Comparison of ENCODE assay signal across 1 cellular context in the genomic region with DNA sequence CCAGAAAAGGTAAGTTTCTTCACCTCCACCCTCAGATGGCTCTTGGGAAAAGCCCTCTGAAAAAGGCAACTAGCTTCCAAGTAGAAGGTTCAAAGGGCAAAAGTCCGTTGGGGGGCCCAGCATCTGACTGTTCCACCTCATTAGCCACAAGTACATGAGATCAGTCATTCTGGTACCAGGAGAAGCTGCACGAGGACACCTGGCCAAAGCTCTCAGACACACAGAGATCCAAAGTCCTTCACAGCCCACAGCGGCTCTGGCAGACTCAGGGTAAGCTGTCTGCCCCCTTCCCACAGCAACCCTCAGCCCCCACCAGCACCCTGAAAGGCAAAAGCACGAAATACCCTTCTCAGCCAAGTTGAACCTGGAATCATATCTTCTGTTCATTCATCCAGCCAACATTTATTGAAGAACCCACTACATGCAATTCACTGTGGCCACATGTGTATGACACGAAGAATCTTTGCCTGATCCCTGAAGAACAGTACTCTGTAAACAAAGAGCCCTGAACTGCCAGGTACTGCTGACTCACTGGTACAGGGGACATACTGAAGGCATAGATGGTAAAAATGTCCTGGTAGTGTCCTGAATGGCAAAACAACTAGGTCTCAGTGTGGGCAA.
TF ChIP-seq lines count a peak whose summit lies in the region.

No MANE protein-coding gene starts in this region.

TF ChIP-seq in K562, 482 proteins besides CTCF, POLR2A, EP300 and RAD21 (continued from another document and continues in another):
- TF ChIP-seq, protein P1, sequence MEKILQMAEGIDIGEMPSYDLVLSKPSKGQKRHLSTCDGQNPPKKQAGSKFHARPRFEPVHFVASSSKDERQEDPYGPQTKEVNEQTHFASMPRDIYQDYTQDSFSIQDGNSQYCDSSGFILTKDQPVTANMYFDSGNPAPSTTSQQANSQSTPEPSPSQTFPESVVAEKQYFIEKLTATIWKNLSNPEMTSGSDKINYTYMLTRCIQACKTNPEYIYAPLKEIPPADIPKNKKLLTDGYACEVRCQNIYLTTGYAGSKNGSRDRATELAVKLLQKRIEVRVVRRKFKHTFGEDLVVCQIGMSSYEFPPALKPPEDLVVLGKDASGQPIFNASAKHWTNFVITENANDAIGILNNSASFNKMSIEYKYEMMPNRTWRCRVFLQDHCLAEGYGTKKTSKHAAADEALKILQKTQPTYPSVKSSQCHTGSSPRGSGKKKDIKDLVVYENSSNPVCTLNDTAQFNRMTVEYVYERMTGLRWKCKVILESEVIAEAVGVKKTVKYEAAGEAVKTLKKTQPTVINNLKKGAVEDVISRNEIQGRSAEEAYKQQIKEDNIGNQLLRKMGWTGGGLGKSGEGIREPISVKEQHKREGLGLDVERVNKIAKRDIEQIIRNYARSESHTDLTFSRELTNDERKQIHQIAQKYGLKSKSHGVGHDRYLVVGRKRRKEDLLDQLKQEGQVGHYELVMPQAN (IDR thresholded peaks at IDR 0.05; ENCODE audit: borderline replicate concordance): no peak
- no peak for TF ChIP-seq SP1 (CRISPR knock-in tag; IDR thresholded peaks at IDR 0.05)
- TF ChIP-seq ZBTB26 (CRISPR knock-in tag; IDR thresholded peaks at IDR 0.05): no peak
- peak; percentile 48; the same call in 1 of the 2 replicates for TF ChIP-seq SMARCA4 (IDR thresholded peaks at IDR 0.05)
- TF ChIP-seq KDM5B (IDR thresholded peaks at IDR 0.05; ENCODE audit: insufficient replicate concordance, low read depth, low read length): no peak
- TF ChIP-seq ZNF282 (CRISPR knock-in tag; IDR thresholded peaks at IDR 0.05): no peak
- peak; percentile 28; the same call in 1 of the 2 replicates for TF ChIP-seq SMARCE1 (IDR thresholded peaks at IDR 0.05)
- peak; percentile 85 for TF ChIP-seq ZNF316 (IDR thresholded peaks at IDR 0.05)
- no peak for TF ChIP-seq ZNF311 (CRISPR knock-in tag; IDR thresholded peaks at IDR 0.05)
- TF ChIP-seq C11orf30 (IDR thresholded peaks at IDR 0.05; ENCODE audit: low read depth): peak; percentile 90
- no peak for TF ChIP-seq FUS (optimal IDR thresholded peaks at IDR 0.05; ENCODE audit: low read depth, low read length)
- TF ChIP-seq U2AF1 (optimal IDR thresholded peaks at IDR 0.05; ENCODE audit: low read depth, low read length): no peak
- TF ChIP-seq PHB (CRISPR knock-in tag; IDR thresholded peaks at IDR 0.05): no peak
- TF ChIP-seq ZNF592 (IDR thresholded peaks at IDR 0.05): peak; percentile 60
- no peak for TF ChIP-seq RBM22 (IDR thresholded peaks at IDR 0.05; ENCODE audit: low read depth, low read length, poor library complexity, severe bottlenecking)
- no peak for TF ChIP-seq HDGF (IDR thresholded peaks at IDR 0.05)
- TF ChIP-seq NFATC3 (IDR thresholded peaks at IDR 0.05): no peak
- no peak for TF ChIP-seq ZBTB1 (CRISPR knock-in tag; IDR thresholded peaks at IDR 0.05; ENCODE audit: borderline replicate concordance, low read depth)
- no peak for TF ChIP-seq REST (CRISPR knock-in tag; IDR thresholded peaks at IDR 0.05; ENCODE audit: low read depth)
- no peak for TF ChIP-seq ELF4 (CRISPR knock-in tag; IDR thresholded peaks at IDR 0.05)
- no peak for TF ChIP-seq VEZF1 (CRISPR knock-in tag; IDR thresholded peaks at IDR 0.05)
- no peak for TF ChIP-seq ZNF324 (CRISPR knock-in tag; IDR thresholded peaks at IDR 0.05)
- TF ChIP-seq ATF7 (IDR thresholded peaks at IDR 0.05): no peak
- no peak for TF ChIP-seq GABPB1 (CRISPR knock-in tag; IDR thresholded peaks at IDR 0.05)
- TF ChIP-seq NR0B1 (IDR thresholded peaks at IDR 0.05; ENCODE audit: partially characterized antibody): no peak
- no peak for TF ChIP-seq ZNF518B (CRISPR knock-in tag; IDR thresholded peaks at IDR 0.05)
- no peak for TF ChIP-seq JUN (IDR thresholded peaks at IDR 0.05; ENCODE audit: borderline replicate concordance, low read depth, low read length)
- no peak for TF ChIP-seq JUN (CRISPR knock-in tag; IDR thresholded peaks at IDR 0.05; ENCODE audit: borderline replicate concordance)
- TF ChIP-seq ZNF140 (CRISPR knock-in tag; IDR thresholded peaks at IDR 0.05): no peak
- TF ChIP-seq GTF2E2 (tag; IDR thresholded peaks at IDR 0.05): no peak
- no peak for TF ChIP-seq MCM5 (IDR thresholded peaks at IDR 0.05; ENCODE audit: low read depth)
- no peak for TF ChIP-seq COPS2 (conservative IDR thresholded peaks at IDR 0.05)
- TF ChIP-seq, protein P2, sequence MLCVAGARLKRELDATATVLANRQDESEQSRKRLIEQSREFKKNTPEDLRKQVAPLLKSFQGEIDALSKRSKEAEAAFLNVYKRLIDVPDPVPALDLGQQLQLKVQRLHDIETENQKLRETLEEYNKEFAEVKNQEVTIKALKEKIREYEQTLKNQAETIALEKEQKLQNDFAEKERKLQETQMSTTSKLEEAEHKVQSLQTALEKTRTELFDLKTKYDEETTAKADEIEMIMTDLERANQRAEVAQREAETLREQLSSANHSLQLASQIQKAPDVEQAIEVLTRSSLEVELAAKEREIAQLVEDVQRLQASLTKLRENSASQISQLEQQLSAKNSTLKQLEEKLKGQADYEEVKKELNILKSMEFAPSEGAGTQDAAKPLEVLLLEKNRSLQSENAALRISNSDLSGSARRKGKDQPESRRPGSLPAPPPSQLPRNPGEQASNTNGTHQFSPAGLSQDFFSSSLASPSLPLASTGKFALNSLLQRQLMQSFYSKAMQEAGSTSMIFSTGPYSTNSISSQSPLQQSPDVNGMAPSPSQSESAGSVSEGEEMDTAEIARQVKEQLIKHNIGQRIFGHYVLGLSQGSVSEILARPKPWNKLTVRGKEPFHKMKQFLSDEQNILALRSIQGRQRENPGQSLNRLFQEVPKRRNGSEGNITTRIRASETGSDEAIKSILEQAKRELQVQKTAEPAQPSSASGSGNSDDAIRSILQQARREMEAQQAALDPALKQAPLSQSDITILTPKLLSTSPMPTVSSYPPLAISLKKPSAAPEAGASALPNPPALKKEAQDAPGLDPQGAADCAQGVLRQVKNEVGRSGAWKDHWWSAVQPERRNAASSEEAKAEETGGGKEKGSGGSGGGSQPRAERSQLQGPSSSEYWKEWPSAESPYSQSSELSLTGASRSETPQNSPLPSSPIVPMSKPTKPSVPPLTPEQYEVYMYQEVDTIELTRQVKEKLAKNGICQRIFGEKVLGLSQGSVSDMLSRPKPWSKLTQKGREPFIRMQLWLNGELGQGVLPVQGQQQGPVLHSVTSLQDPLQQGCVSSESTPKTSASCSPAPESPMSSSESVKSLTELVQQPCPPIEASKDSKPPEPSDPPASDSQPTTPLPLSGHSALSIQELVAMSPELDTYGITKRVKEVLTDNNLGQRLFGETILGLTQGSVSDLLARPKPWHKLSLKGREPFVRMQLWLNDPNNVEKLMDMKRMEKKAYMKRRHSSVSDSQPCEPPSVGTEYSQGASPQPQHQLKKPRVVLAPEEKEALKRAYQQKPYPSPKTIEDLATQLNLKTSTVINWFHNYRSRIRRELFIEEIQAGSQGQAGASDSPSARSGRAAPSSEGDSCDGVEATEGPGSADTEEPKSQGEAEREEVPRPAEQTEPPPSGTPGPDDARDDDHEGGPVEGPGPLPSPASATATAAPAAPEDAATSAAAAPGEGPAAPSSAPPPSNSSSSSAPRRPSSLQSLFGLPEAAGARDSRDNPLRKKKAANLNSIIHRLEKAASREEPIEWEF (CRISPR knock-in tag; IDR thresholded peaks at IDR 0.05): no peak
